In the genomic region with DNA sequence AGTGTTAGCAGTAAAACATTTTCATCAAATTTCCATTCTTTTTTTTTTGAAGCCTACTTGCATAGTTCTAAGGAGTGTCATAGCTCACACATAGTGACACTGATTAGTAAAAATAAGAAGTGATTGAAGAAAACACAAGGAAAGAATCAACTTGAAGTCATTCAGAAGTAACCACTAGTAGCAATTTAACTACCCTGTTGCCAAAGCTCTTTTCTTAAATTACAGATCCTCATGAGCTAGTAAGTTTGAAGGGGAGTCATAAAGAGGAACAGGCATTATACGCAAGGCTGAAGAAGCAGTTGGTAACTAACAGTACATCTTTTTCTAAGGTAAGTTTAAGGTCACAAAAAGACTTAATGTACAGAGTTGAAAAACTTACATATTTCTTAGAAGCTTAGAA, we compare ENCODE assay signal across 18 cellular contexts.
A peak's percentile ranks its signal among the peaks of the same experiment; 100 is the strongest.
DNase-seq lines count a peak whose midpoint lies in the region; ATAC-seq, FAIRE-seq and TF ChIP-seq lines count a peak whose summit lies in the region.
"Had no signal": no experiment of that assay in that cellular context is flagged by ENCODE, and none has a peak within 500 bp of the region (broad histone marks: within the 10 kb centered on the region; RNA-seq: fewer than 3 reads in every experiment).

No MANE protein-coding gene starts in this region.

- no peaks in the 10 kb centered on the region for H3K9me3 Mint-ChIP-seq in activated CD4-positive, alpha-beta memory T cell treated with anti-CD3 and anti-CD28 coated beads, Interleukin-2, amount 10 ng/mL, durations not matched to agents 7 days and 5 days
- H3K9me3 Mint-ChIP-seq in natural killer cell treated with Interleukin-12 subunit alpha and Interleukin-12 subunit beta and Interleukin-15 and Interleukin-18, amount 100 ng/mL, for 72 hours = no peaks in the 10 kb centered on the region

- CTCF ChIA-PET in activated CD4-positive, alpha-beta memory T cell treated with anti-CD3 and anti-CD28 coated beads, Interleukin-2, amount 10 ng/mL, durations not matched to agents 7 days and 5 days (lab: Charles Lee) = interaction anchor here (1.2 to 2.6 kb wide), 4 partner anchors 9 to 100 kb away, joined by 4 to 14 read pairs (median 7); no protein-coding TSS in a partner anchor

- POLR2A ChIA-PET in activated CD4-positive, alpha-beta memory T cell treated with anti-CD3 and anti-CD28 coated beads, Interleukin-2, amount 10 ng/mL, durations not matched to agents 7 days and 5 days (lab: Charles Lee) = interaction anchor here (1.1 to 4.3 kb wide), 12 partner anchors 8 to 160 kb away, joined by 3 to 47 read pairs (median 5); no protein-coding TSS in a partner anchor

- H3K27ac ChIP-seq in HL-60 (replicated peaks) = peak overlapping the region; percentile 84
- H3K27ac ChIP-seq: ovary had no signal

- peaks cover 19% of the 10 kb centered on the region for H3K36me3 Mint-ChIP-seq in activated CD4-positive, alpha-beta memory T cell treated with anti-CD3 and anti-CD28 coated beads, Interleukin-2, amount 10 ng/mL, durations not matched to agents 7 days and 5 days (ENCODE audit: low read depth)
- H3K36me3 Mint-ChIP-seq in natural killer cell treated with Interleukin-12 subunit alpha and Interleukin-12 subunit beta and Interleukin-15 and Interleukin-18, amount 100 ng/mL, for 72 hours = no peaks in the 10 kb centered on the region

- no peaks in the 10 kb centered on the region for H3K27me3 Mint-ChIP-seq in activated CD4-positive, alpha-beta memory T cell treated with anti-CD3 and anti-CD28 coated beads, Interleukin-2, amount 10 ng/mL, durations not matched to agents 7 days and 5 days
- no peaks in the 10 kb centered on the region for H3K27me3 Mint-ChIP-seq in natural killer cell treated with Interleukin-12 subunit alpha and Interleukin-12 subunit beta and Interleukin-15 and Interleukin-18, amount 100 ng/mL, for 72 hours

- FAIRE-seq in urothelium cell line (lab: Jason Lieb, UNC) = no peak
- FAIRE-seq: GM12891, HepG2 had no signal

- peak in 1 of 2 donors; percentile 28 for ATAC-seq in natural killer cell treated with Interleukin-12 subunit alpha and Interleukin-12 subunit beta and Interleukin-15 and Interleukin-18, amount 100 ng/mL, for 72 hours
- no peak for ATAC-seq in GM19023 (IDR thresholded peaks at IDR 0.05; ENCODE audit: unreplicated experiment)
- ATAC-seq: HCT116, HepG2 had no signal

- H3K27me3 ChIP-seq in HL-60 (ENCODE audit: insufficient read depth, poor library complexity, severe bottlenecking) = no peaks in the 10 kb centered on the region
- H3K27me3 ChIP-seq: body of pancreas, ovary had no signal

- peak overlapping the region; percentile 86 for H3K4me3 Mint-ChIP-seq in activated CD4-positive, alpha-beta memory T cell treated with anti-CD3 and anti-CD28 coated beads, Interleukin-2, amount 10 ng/mL, durations not matched to agents 7 days and 5 days
- H3K4me3 Mint-ChIP-seq in natural killer cell treated with Interleukin-12 subunit alpha and Interleukin-12 subunit beta and Interleukin-15 and Interleukin-18, amount 100 ng/mL, for 72 hours = peak overlapping the region; percentile 96

- H3K27ac Mint-ChIP-seq in activated CD4-positive, alpha-beta memory T cell treated with anti-CD3 and anti-CD28 coated beads, Interleukin-2, amount 10 ng/mL, durations not matched to agents 7 days and 5 days = peak overlapping the region; percentile 96
- no peak overlapping the region for H3K27ac Mint-ChIP-seq in natural killer cell treated with Interleukin-12 subunit alpha and Interleukin-12 subunit beta and Interleukin-15 and Interleukin-18, amount 100 ng/mL, for 72 hours

- no peak for TF ChIP-seq CTCF in HL-60 (IDR thresholded peaks at IDR 0.05; ENCODE audit: insufficient read depth, low read length)

- no peak overlapping the region for H3K4me3 ChIP-seq in HL-60 (replicated peaks; ENCODE audit: insufficient read depth, low read length)
- H3K4me3 ChIP-seq: body of pancreas, ovary, skin epidermis had no signal

- peak; percentile 1 for DNase-seq in NOMO-1 treated with DMSO at 0.1 percent for 48 hours (lab: John Stamatoyannopoulos, UW; ENCODE audit: unreplicated experiment)
- DNase-seq in NOMO-1 treated with dmso at 0.1 percent for 144 hours (lab: John Stamatoyannopoulos, UW; ENCODE audit: unreplicated experiment) = no peak
- peak in 1 of 2 experiments; percentile 15 for DNase-seq in HL-60 (ENCODE audit: low read depth in 1 of 2, low spot score in 1 of 2)
- DNase-seq in activated CD4-positive, alpha-beta memory T cell treated with anti-CD3 and anti-CD28 coated beads, Interleukin-2, amount 10 ng/mL, durations not matched to agents 7 days and 5 days = no peak
- no peak for DNase-seq in natural killer cell treated with Interleukin-12 subunit alpha and Interleukin-12 subunit beta and Interleukin-15 and Interleukin-18, amount 100 ng/mL, for 72 hours (ENCODE audit: low spot score)
- DNase-seq in urothelium cell line (ENCODE audit: low spot score) = no peak
- DNase-seq in islet precursor cell = no peak
- DNase-seq: body of pancreas; NCI-H1092; NCI-H2171 treated with DMSO at 0.1 percent for 48 hours; NK-92 treated with Interleukin-12 subunit alpha and Interleukin-12 subunit beta, amount 100 ng/mL, for 24 hours; ovary; stimulated activated naive CD4-positive, alpha-beta T cell treated with Interleukin-2 at 50 U/mL for 16 hours had no signal

- peaks cover 29% of the 10 kb centered on the region for H3K4me1 Mint-ChIP-seq in activated CD4-positive, alpha-beta memory T cell treated with anti-CD3 and anti-CD28 coated beads, Interleukin-2, amount 10 ng/mL, durations not matched to agents 7 days and 5 days
- H3K4me1 Mint-ChIP-seq in natural killer cell treated with Interleukin-12 subunit alpha and Interleukin-12 subunit beta and Interleukin-15 and Interleukin-18, amount 100 ng/mL, for 72 hours (ENCODE audit: low read depth in 2 of 2) = peaks cover 34 to 41% of the 10 kb centered on the region in 2 donors
